In the genomic region with DNA sequence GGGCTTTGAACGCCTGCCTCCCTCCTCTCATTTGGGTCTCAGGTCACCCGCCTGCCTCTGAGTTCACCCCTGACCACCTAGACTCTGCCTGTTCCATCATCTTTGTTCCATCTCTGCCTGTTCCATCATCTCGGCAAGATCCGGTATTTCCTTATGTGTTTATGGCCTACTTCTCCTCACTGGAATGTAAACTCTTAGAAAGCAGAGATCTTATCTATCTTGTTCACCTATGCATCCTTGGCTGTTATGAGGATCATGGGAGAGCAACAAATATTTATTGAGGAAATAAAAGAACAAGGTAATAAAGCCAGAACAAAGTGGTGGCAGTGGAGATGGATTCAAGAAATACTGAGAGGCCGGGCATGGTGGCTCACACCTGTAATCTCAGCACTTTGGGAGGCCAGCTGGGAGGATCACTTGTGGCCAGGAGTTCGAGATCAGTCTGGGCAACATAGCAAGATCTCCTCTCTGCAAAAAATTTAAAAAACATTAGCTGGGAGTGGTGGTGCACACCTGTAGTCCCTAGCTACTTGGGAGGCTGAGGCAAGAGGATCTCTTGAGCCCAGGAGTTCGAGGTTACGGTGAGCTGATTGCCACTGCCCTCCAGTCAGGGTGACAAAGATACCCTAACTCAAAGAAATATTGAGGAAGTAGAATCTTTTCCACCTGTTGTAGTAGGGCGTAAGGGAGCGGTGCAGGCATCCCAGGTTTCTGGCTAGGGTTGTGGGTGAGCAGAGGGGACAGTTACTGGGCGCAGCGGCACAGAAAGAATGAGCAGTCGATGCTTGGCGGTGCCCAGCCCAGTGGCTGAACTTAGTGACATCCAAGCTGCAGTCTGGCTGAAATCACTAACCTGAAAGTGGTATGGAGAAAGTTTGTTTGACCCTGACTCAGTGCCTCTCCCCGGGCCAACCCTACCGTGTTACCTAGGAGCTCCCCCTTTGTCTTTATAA, we compare ENCODE assay signal across 1 cellular context.
TF ChIP-seq lines count a peak whose summit lies in the region.

No MANE protein-coding gene starts in this region.

TF ChIP-seq in IMR-90, 13 proteins besides CTCF, POLR2A, EP300 and RAD21:
- TF ChIP-seq MAZ (IDR thresholded peaks at IDR 0.05; ENCODE audit: borderline replicate concordance, low read depth, low read length) (no peak), USF2 (IDR thresholded peaks at IDR 0.05; ENCODE audit: low read depth, low read length) (no peak), RFX5 (IDR thresholded peaks at IDR 0.05; ENCODE audit: low read depth, low read length) (no peak), SMC3 (IDR thresholded peaks at IDR 0.05; ENCODE audit: low read depth, low read length) (no peak), RCOR1 (IDR thresholded peaks at IDR 0.05; ENCODE audit: insufficient replicate concordance, low read length) (no peak), CHD1 (IDR thresholded peaks at IDR 0.05; ENCODE audit: low read depth, low read length) (no peak), FOS (IDR thresholded peaks at IDR 0.05; ENCODE audit: low read depth, low read length) (no peak), CEBPB (IDR thresholded peaks at IDR 0.05; ENCODE audit: low read depth, low read length) (no peak), MAFK (IDR thresholded peaks at IDR 0.05; ENCODE audit: low read depth, low read length) (no peak), NFE2L2 (IDR thresholded peaks at IDR 0.05; ENCODE audit: low read depth, low read length) (no peak), MXI1 (IDR thresholded peaks at IDR 0.05; ENCODE audit: borderline replicate concordance, low read depth, low read length) (no peak), BHLHE40 (IDR thresholded peaks at IDR 0.05; ENCODE audit: low read depth, low read length) (no peak)
- TF ChIP-seq, protein P1, sequence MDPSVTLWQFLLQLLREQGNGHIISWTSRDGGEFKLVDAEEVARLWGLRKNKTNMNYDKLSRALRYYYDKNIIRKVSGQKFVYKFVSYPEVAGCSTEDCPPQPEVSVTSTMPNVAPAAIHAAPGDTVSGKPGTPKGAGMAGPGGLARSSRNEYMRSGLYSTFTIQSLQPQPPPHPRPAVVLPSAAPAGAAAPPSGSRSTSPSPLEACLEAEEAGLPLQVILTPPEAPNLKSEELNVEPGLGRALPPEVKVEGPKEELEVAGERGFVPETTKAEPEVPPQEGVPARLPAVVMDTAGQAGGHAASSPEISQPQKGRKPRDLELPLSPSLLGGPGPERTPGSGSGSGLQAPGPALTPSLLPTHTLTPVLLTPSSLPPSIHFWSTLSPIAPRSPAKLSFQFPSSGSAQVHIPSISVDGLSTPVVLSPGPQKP (IDR thresholded peaks at IDR 0.05; ENCODE audit: borderline replicate concordance, low read depth, low read length) = no peak
